In the genomic region with DNA sequence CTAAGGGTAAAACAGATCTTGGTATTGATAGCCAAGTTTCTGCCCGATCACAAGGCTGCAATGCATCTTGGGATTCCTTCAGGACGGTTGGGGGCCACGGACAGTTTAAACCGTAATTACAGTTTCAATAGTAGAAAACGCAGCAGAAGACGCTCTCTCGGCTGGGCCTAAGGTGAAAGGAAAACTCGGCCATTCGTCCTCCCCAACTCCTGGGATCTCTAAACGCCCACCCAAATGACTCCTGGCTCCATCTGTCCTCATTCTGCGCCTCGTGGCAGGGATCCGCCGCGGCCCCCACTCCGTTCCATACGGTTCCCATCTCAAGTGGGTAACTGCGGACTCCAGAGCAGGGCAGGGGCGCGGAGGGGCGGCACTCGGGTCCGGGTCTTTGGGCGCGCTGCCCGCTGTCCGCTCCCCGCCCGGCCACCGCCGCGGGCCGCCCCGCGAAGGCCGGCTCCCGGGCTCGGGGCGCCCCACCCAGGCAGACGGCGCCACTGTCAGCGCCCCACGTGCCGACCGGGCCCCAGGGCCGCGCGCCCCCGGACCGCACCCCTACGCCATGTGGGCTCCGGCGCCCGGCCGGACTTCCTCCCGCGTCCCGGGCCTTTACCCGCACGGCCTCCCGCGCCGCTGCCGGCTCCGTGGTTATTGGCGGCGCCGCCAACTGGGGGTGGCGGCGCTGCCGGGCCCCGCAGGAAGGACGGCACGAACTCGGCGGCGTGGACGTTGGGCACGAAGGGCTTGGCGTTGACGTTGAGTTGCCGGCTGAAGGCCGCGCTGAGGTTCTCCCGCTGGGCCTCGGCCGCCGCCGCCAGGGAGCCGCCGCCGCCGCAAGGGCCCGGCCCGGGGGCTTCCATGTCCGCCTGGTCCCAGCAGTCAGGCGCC, we compare ENCODE assay signal across 8 cellular contexts. TPM values are rescaled to one million over a fixed set of nuclear protein-coding genes. Genes with fewer than 3 reads are reported as not detected.
DNase-seq lines count a peak whose midpoint lies in the region; ATAC-seq and TF ChIP-seq lines count a peak whose summit lies in the region.

No MANE protein-coding gene starts in this region.

- peak overlapping the region; percentile 95 for H3K9ac ChIP-seq in adipocyte (ENCODE audit: low read length)

- CTCF ChIA-PET in AG04450 (lab: Charles Lee), result interaction anchor here (0.7 to 1.7 kb wide), 3 partner anchors 153 to 154 kb away, joined by 3 to 6 read pairs (median 6); no protein-coding TSS in a partner anchor

- H3K4me1 ChIP-seq in RWPE2 (ENCODE audit: insufficient read depth, poor library complexity, severe bottlenecking) (peaks cover 16% of the 10 kb centered on the region), adipocyte (ENCODE audit: control insufficient read depth, insufficient read depth, low read length) (peaks cover 43% of the 10 kb centered on the region), prostate gland (replicated peaks) (peaks cover 2% of the 10 kb centered on the region)

- H3K4me3 ChIP-seq in AG04450 (ENCODE audit: low read depth, low read length) (peak overlapping the region; percentile 91), RWPE2 (ENCODE audit: severe bottlenecking) (peak overlapping the region; percentile 97), adipocyte (ENCODE audit: low read length) (peak overlapping the region; percentile 84), prostate gland (peak overlapping the region; percentile 90 to 94)

- peak; percentile 29 for ATAC-seq in GM18867 (IDR thresholded peaks at IDR 0.05; ENCODE audit: unreplicated experiment)
- peak; percentile 24 for ATAC-seq in HG03097 (IDR thresholded peaks at IDR 0.05; ENCODE audit: low FRiP score, unreplicated experiment)
- ATAC-seq in RWPE2 (ENCODE audit: low read depth), result no peak
- ATAC-seq in left ventricle myocardium superior, result peak; percentile 11

- H3K36me3 ChIP-seq in RWPE2 (ENCODE audit: low read depth) (peaks cover 22% of the 10 kb centered on the region), adipocyte (ENCODE audit: control insufficient read depth, insufficient read depth, low read length, severe bottlenecking) (no peaks in the 10 kb centered on the region), prostate gland (no peaks in the 10 kb centered on the region)

- POLR2A ChIA-PET in AG04450 (lab: Yijun Ruan, JAX), result no interaction called here

- intact Hi-C loops in left ventricle myocardium superior (cut with micrococcal nuclease), result no loop called here
- intact Hi-C loops in prostate gland (cut with DNase I), result loop anchor here (5.0 to 10.0 kb wide), 4 partner anchors 63 to 1170 kb away; partner anchors contain the start of genes CLEC16A, DEXI, NUBP1 and RSL1D1

- TF ChIP-seq CTCF in AG04450 (IDR thresholded peaks at IDR 0.05; ENCODE audit: low read depth, low read length) (no peak), RWPE2 (IDR thresholded peaks at IDR 0.05; ENCODE audit: poor library complexity, severe bottlenecking) (no peak), prostate gland (IDR thresholded peaks at IDR 0.05) (no peak)

- no peak for TF ChIP-seq POLR2A in prostate gland (IDR thresholded peaks at IDR 0.05)

- H3K27me3 ChIP-seq in AG04450 (ENCODE audit: control insufficient read depth, insufficient read depth, low read length), result peaks cover 2% of the 10 kb centered on the region
- H3K27me3 ChIP-seq in RWPE2 (ENCODE audit: insufficient read depth, poor library complexity, severe bottlenecking), result no peaks in the 10 kb centered on the region
- no peaks in the 10 kb centered on the region for H3K27me3 ChIP-seq in adipocyte (replicated peaks; ENCODE audit: control insufficient read depth, insufficient read depth, low read length)
- no peaks in the 10 kb centered on the region for H3K27me3 ChIP-seq in prostate gland (replicated peaks; ENCODE audit: insufficient read depth)

- H3K27ac ChIP-seq in AG04450 (ENCODE audit: low read depth, low read length) (no peak overlapping the region), RWPE2 (ENCODE audit: poor library complexity, severe bottlenecking) (peak overlapping the region; percentile 83), prostate gland (peak overlapping the region; percentile 90 to 97)

- WGBS in prostate gland, result under 1% methylated on average over 59 of the region's 97 CpGs

- H3K9me3 ChIP-seq in AG04450 (ENCODE audit: control insufficient read depth, insufficient read depth, low read length) (no peaks in the 10 kb centered on the region), RWPE2 (ENCODE audit: severe bottlenecking) (no peaks in the 10 kb centered on the region), adipocyte (ENCODE audit: control insufficient read depth, low read length) (no peaks in the 10 kb centered on the region), prostate gland (no peaks in the 10 kb centered on the region)

- DNase-seq in AG04450 (ENCODE audit: low read depth, low spot score) (no peak), RWPE2 (ENCODE audit: low spot score) (no peak), adipocyte (ENCODE audit: low read depth) (peak; percentile 73), left ventricle myocardium superior (peak; percentile 67), prostate gland (ENCODE audit: low spot score) (peak; percentile 15), cortex of kidney (lab: John Stamatoyannopoulos, UW) (no peak)

RNA-seq across cellular contexts. Expression of gene GSPT1, which starts 0.8 kb away (rescaled TPM):
- 106 and 139 TPM in 2 replicates for polyA plus RNA-seq in AG04450 (2011; rRNA removed)
- polyA minus RNA-seq in AG04450 (2011; rRNA and poly(A)+ RNA removed), result 48.5 and 89.2 TPM in 2 replicates
- total RNA-seq in left ventricle myocardium superior (92.5 TPM), prostate gland (10 to 100 TPM; 70.2 to 88.7 TPM)

RNA-seq across cellular contexts. Expression of gene NPIPB2, which starts 26.8 kb away (rescaled TPM):
- polyA plus RNA-seq in AG04450 (2011; rRNA removed), result 5.2 and 5.8 TPM in 2 replicates
- 2.0 and 5.0 TPM in 2 replicates for polyA minus RNA-seq in AG04450 (2011; rRNA and poly(A)+ RNA removed)
- total RNA-seq in left ventricle myocardium superior, result 2.5 TPM
- total RNA-seq in prostate gland, result 10 to 100 TPM in 1 of 2 donors, under 1 TPM in 1; 0.64 to 11.2 TPM

RNA-seq across cellular contexts. Expression of gene TNFRSF17, which starts 50.0 kb away (rescaled TPM):
- polyA plus RNA-seq in AG04450 (2011; rRNA removed), result not detected in 2 replicates
- polyA minus RNA-seq in AG04450 (2011; rRNA and poly(A)+ RNA removed), result not detected in 2 replicates
- total RNA-seq in left ventricle myocardium superior (not detected), prostate gland (1 to 10 TPM in 1 of 2 donors, not detected in 1; 1.0 TPM)

Comparison
In these comparisons a context has a peak if more than half of its experiments do, and no peak if none do; other contexts are left out.
1. DNase-seq: peak in adipocyte (single experiment), left ventricle myocardium superior (single experiment) and prostate gland (single experiment); none in AG04450 (single experiment), RWPE2 (single experiment) and cortex of kidney (single experiment).
2. Peak in every context shown above with its lines, with median percentiles within 50 percentile points of each other: H3K4me3 ChIP-seq.